In genomic region chr6:26043389-26044139, GRCh38 we compare ENCODE assay signal across 1 cellular context.
TF ChIP-seq lines count a peak whose summit lies in the region.

No MANE protein-coding gene starts in this region.

TF ChIP-seq in HepG2, 621 proteins besides CTCF, POLR2A, EP300 and RAD21 (continues in another document):
- TF ChIP-seq CBFB (CRISPR knock-in tag; IDR thresholded peaks at IDR 0.05) (no peak), ZFP41 (CRISPR knock-in tag; IDR thresholded peaks at IDR 0.05; ENCODE audit: borderline replicate concordance) (no peak), RXRA (CRISPR knock-in tag; IDR thresholded peaks at IDR 0.05) (no peak), DMAP1 (CRISPR knock-in tag; IDR thresholded peaks at IDR 0.05) (peak; percentile 64), ZNF383 (CRISPR knock-in tag; IDR thresholded peaks at IDR 0.05; ENCODE audit: borderline replicate concordance) (0 out of 2 replicates have a peak, but pooled peaks have one; percentile 60), XRCC5 (optimal IDR thresholded peaks at IDR 0.05; ENCODE audit: low read length) (no peak), ZGPAT (CRISPR knock-in tag; IDR thresholded peaks at IDR 0.05) (peak; percentile 49), CEBPG (CRISPR knock-in tag; IDR thresholded peaks at IDR 0.05) (0 out of 2 replicates have a peak, but pooled peaks have one; percentile 12), ZSCAN31 (CRISPR knock-in tag; IDR thresholded peaks at IDR 0.05; ENCODE audit: low read depth) (0 out of 2 replicates have a peak, but pooled peaks have one; percentile 6), ZBTB34 (CRISPR knock-in tag; IDR thresholded peaks at IDR 0.05) (no peak), STAT6 (CRISPR knock-in tag; IDR thresholded peaks at IDR 0.05; ENCODE audit: borderline replicate concordance) (0 out of 2 replicates have a peak, but pooled peaks have one; percentile 15), MED8 (CRISPR knock-in tag; IDR thresholded peaks at IDR 0.05; ENCODE audit: insufficient replicate concordance) (peak; percentile 77), ZNF460 (CRISPR knock-in tag; IDR thresholded peaks at IDR 0.05; ENCODE audit: borderline replicate concordance) (no peak; the same call in 1 of the 2 replicates), CBX1 (IDR thresholded peaks at IDR 0.05; ENCODE audit: low read depth) (peak; percentile 98), THYN1 (CRISPR knock-in tag; IDR thresholded peaks at IDR 0.05; ENCODE audit: borderline replicate concordance, low read depth) (no peak), GZF1 (CRISPR knock-in tag; IDR thresholded peaks at IDR 0.05) (no peak), IKZF1 (IDR thresholded peaks at IDR 0.05) (no peak), ZNF724P (CRISPR knock-in tag; IDR thresholded peaks at IDR 0.05; ENCODE audit: borderline replicate concordance) (no peak), ZNF780A (CRISPR knock-in tag; IDR thresholded peaks at IDR 0.05) (0 out of 2 replicates have a peak, but pooled peaks have one; percentile 15), ZNF740 (CRISPR knock-in tag; IDR thresholded peaks at IDR 0.05) (no peak), ZNF335 (CRISPR knock-in tag; IDR thresholded peaks at IDR 0.05) (0 out of 2 replicates have a peak, but pooled peaks have one; percentile 65), TOE1 (CRISPR knock-in tag; IDR thresholded peaks at IDR 0.05) (no peak; the same call in 1 of the 2 replicates), ZNF326 (CRISPR knock-in tag; IDR thresholded peaks at IDR 0.05; ENCODE audit: borderline replicate concordance) (no peak), REL (CRISPR knock-in tag; conservative IDR thresholded peaks at IDR 0.05) (no peak), CHD4 (IDR thresholded peaks at IDR 0.05; ENCODE audit: borderline replicate concordance, low read length) (peak; percentile 86; the same call in 1 of the 2 replicates), GATAD1 (CRISPR knock-in tag; IDR thresholded peaks at IDR 0.05) (peak; percentile 54), JARID2 (CRISPR knock-in tag; IDR thresholded peaks at IDR 0.05; ENCODE audit: insufficient replicate concordance) (no peak), PRDM15 (CRISPR knock-in tag; IDR thresholded peaks at IDR 0.05) (peak; percentile 35; the same call in 1 of the 2 replicates), DMTF1 (CRISPR knock-in tag; IDR thresholded peaks at IDR 0.05) (no peak), ZNF496 (CRISPR knock-in tag; IDR thresholded peaks at IDR 0.05; ENCODE audit: insufficient replicate concordance) (no peak), BRF2 (CRISPR knock-in tag; IDR thresholded peaks at IDR 0.05) (no peak), CBX5 (CRISPR knock-in tag; IDR thresholded peaks at IDR 0.05; ENCODE audit: borderline replicate concordance) (no peak), CSRNP1 (CRISPR knock-in tag; IDR thresholded peaks at IDR 0.05) (no peak), NFYB (CRISPR knock-in tag; IDR thresholded peaks at IDR 0.05) (peak; percentile 92), MNT (IDR thresholded peaks at IDR 0.05) (no peak), MAFG (CRISPR knock-in tag; IDR thresholded peaks at IDR 0.05) (no peak), ZXDC (CRISPR knock-in tag; IDR thresholded peaks at IDR 0.05) (peak; percentile 78; the same call in 1 of the 2 replicates)
